ENCODE assay signal across 6 cellular contexts in the genomic region with DNA sequence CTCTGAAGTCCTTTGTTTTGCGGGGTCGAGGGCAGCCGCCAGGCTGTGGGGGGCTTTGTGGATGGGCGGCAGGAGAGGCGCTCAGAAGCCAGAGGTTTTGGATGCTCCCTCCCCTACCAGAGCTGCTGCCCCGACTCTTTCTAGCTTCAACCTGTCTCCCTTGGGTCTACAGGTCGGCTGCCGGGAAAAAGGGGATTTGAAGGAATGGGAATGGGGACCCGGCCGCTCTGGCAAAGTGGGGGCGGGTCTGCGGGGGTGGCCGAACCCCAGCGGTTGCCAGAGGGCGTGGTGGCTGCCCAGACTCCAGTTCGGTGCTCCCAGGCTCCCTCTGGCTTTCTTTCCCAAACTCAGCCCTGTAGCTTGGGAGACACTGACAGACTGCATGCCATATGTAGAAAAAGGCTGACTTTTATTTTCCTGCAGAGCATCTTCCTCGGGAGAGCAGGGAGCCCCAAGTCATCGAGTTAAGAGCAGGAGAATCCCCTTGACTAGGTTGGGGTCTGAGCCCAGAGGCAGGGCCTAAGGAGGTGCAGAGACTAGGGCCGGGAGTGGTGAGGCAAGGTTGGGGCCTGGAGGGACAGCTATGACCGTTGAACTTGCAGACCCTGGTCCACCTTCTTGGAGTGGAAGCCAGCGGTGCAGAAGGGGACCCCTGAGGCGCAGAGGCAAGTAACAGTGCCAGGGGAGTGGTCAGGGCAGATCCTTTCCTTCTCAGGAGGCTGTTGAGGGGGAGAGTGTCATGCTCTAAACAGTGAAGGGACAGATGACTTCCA. TPM values are rescaled to one million over a fixed set of nuclear protein-coding genes. Genes with fewer than 3 reads are reported as not detected.
DNase-seq lines count a peak whose midpoint lies in the region; ATAC-seq, FAIRE-seq and TF ChIP-seq lines count a peak whose summit lies in the region.

No MANE protein-coding gene starts in this region.

- H3K9me3 ChIP-seq in CD8-positive, alpha-beta T cell (ENCODE audit: low read length), result no peaks in the 10 kb centered on the region
- H3K9me3 ChIP-seq in hepatocyte (ENCODE audit: low read depth) (no peaks in the 10 kb centered on the region), upper lobe of left lung (no peaks in the 10 kb centered on the region)

- peaks cover 52% of the 10 kb centered on the region for H3K4me1 Mint-ChIP-seq in CD8-positive, alpha-beta T cell (ENCODE audit: low read depth)

- H3K27me3 ChIP-seq in CD8-positive, alpha-beta T cell (ENCODE audit: insufficient read depth, low read length), result no peaks in the 10 kb centered on the region
- H3K27me3 ChIP-seq in hepatocyte (no peaks in the 10 kb centered on the region), upper lobe of left lung (no peaks in the 10 kb centered on the region)

- TF ChIP-seq EP300 in upper lobe of left lung (IDR thresholded peaks at IDR 0.05), result no peak

- ATAC-seq in CD8-positive, alpha-beta T cell, result no peak
- ATAC-seq in upper lobe of left lung (ENCODE audit: low FRiP score in 2 of 2) (no peak), HG03354 (IDR thresholded peaks at IDR 0.05; ENCODE audit: poor library complexity, severe bottlenecking, unreplicated experiment) (no peak)

- H3K36me3 Mint-ChIP-seq in CD8-positive, alpha-beta T cell, result peaks cover 37% of the 10 kb centered on the region

- peak overlapping the region; percentile 86 for H2AFZ ChIP-seq in hepatocyte

- CTCF ChIA-PET in CD8-positive, alpha-beta T cell (lab: Charles Lee), result interaction anchor here (0.9 to 6.7 kb wide), 8 partner anchors 9 to 47 kb away, joined by 3 to 39 read pairs (median 4); a partner anchor contains a TSS

- H3K9me2 ChIP-seq in hepatocyte (replicated peaks; ENCODE audit: insufficient read depth), result no peaks in the 10 kb centered on the region

- peaks cover 53% of the 10 kb centered on the region for H3K79me2 ChIP-seq in hepatocyte

- no peaks in the 10 kb centered on the region for H3K9me3 Mint-ChIP-seq in CD8-positive, alpha-beta T cell

- no peak for TF ChIP-seq CTCF in CD8-positive, alpha-beta T cell (IDR thresholded peaks at IDR 0.05)
- peak; percentile 22 for TF ChIP-seq CTCF in hepatocyte (IDR thresholded peaks at IDR 0.05; ENCODE audit: poor library complexity)
- TF ChIP-seq CTCF in upper lobe of left lung (IDR thresholded peaks at IDR 0.05), result peak in 1 of 6 experiments; percentile 4

- peak overlapping the region; percentile 99 for H3K4me3 Mint-ChIP-seq in CD8-positive, alpha-beta T cell

- no peaks in the 10 kb centered on the region for H3K36me3 ChIP-seq in CD8-positive, alpha-beta T cell (ENCODE audit: insufficient read depth, low read length)
- H3K36me3 ChIP-seq in hepatocyte (replicated peaks; ENCODE audit: insufficient read depth, low read depth), result no peaks in the 10 kb centered on the region
- no peaks in the 10 kb centered on the region for H3K36me3 ChIP-seq in upper lobe of left lung

- DNase-seq in CD8-positive, alpha-beta T cell, result no peak
- DNase-seq in RPMI7951 (ENCODE audit: low read depth), result peak; percentile 46
- DNase-seq in hepatocyte (ENCODE audit: low spot score), result peak; percentile 63
- DNase-seq in upper lobe of left lung, result no peak
- DNase-seq in HTR-8/SVneo (ENCODE audit: insufficient read length, low spot score), result no peak

- TF ChIP-seq POLR2A in upper lobe of left lung (IDR thresholded peaks at IDR 0.05), result peak in 1 of 4 donors; percentile 71

- intact Hi-C loops in CD8-positive, alpha-beta T cell (cut with DNase I, micrococcal nuclease), result loop anchor here (10.0 kb wide), 2 partner anchors 217 to 807 kb away; a partner anchor contains a TSS

- H3K27ac Mint-ChIP-seq in CD8-positive, alpha-beta T cell, result peak overlapping the region; percentile 95

- 30% methylated on average over 16 of the region's 22 CpGs for WGBS in hepatocyte (ENCODE audit: low lambda C conversion rate, missing lambda C conversion rate)
- 28 to 32% methylated on average over 6 to 20 of the region's 22 CpGs for WGBS in upper lobe of left lung, 2 donors

- H3K4me3 ChIP-seq in CD8-positive, alpha-beta T cell (ENCODE audit: low read depth, low read length), result peak overlapping the region; percentile 86
- H3K4me3 ChIP-seq in hepatocyte, result peak overlapping the region; percentile 94
- peak overlapping the region; percentile 70 to 87 (median 80) for H3K4me3 ChIP-seq in upper lobe of left lung

- H3K27ac ChIP-seq in CD8-positive, alpha-beta T cell (ENCODE audit: low read depth, low read length), result peak overlapping the region; percentile 75
- H3K27ac ChIP-seq in hepatocyte (peak overlapping the region; percentile 98), upper lobe of left lung (peak overlapping the region; percentile 99 to 100 (median 99))

- no peak for FAIRE-seq in HTR-8/SVneo (lab: Jason Lieb, UNC)

- POLR2A ChIA-PET in CD8-positive, alpha-beta T cell (lab: Charles Lee), result interaction anchor here (0.8 to 2.6 kb wide), 6 partner anchors 9 to 72 kb away, joined by 3 to 17 read pairs (median 6); a partner anchor contains a TSS

- H3K4me1 ChIP-seq in CD8-positive, alpha-beta T cell (ENCODE audit: insufficient read depth, low read length), result peaks cover 31% of the 10 kb centered on the region
- H3K4me1 ChIP-seq in hepatocyte (ENCODE audit: insufficient read depth), result peaks cover 35% of the 10 kb centered on the region
- H3K4me1 ChIP-seq in upper lobe of left lung, result peaks cover 32 to 45% (median 41%) of the 10 kb centered on the region in 4 donors

- H3K27me3 Mint-ChIP-seq in CD8-positive, alpha-beta T cell (ENCODE audit: low read depth), result no peaks in the 10 kb centered on the region

- H4K20me1 ChIP-seq in hepatocyte (ENCODE audit: insufficient read depth, poor library complexity, severe bottlenecking), result peaks cover 4% of the 10 kb centered on the region

- peak overlapping the region; percentile 93 for H3K4me2 ChIP-seq in hepatocyte

RNA-seq across cellular contexts. Expression of a gene that starts 1.4 kb away (rescaled TPM):
- 10 to 100 TPM; 24.1 to 26.0 TPM for total RNA-seq in CD8-positive, alpha-beta T cell
- 77.4 and 83.9 TPM in 2 replicates for total RNA-seq in RPMI7951 (2014; rRNA removed; shearing (Covaris generic))
- total RNA-seq in hepatocyte (12.0 and 13.2 TPM in 2 replicates), upper lobe of left lung (100 to 1,000 TPM in 1 of 6 donors, 10 to 100 TPM in 5; 23.5 to 103 (median 60.8) TPM)
- polyA plus RNA-seq in hepatocyte, result 11.3 and 11.7 TPM in 2 replicates

RNA-seq across cellular contexts. Expression of a gene that starts 2.9 kb away (rescaled TPM):
- 1 to 10 TPM; 1.5 to 2.0 TPM for total RNA-seq in CD8-positive, alpha-beta T cell
- 18.2 and 29.2 TPM in 2 replicates for total RNA-seq in RPMI7951 (2014; rRNA removed; shearing (Covaris generic))
- total RNA-seq in hepatocyte, result 7.2 and 7.8 TPM in 2 replicates
- 17.2 and 21.0 TPM in 2 replicates for polyA plus RNA-seq in hepatocyte
- total RNA-seq in upper lobe of left lung, result 10 to 100 TPM in 1 of 6 donors, 1 to 10 TPM in 5; 3.3 to 13.4 (median 7.2) TPM

RNA-seq across cellular contexts. Expression of a gene that starts 15.0 kb away (rescaled TPM):
- 10 to 100 TPM; 15.8 to 17.9 TPM for total RNA-seq in CD8-positive, alpha-beta T cell
- 32.2 and 36.8 TPM in 2 replicates for total RNA-seq in RPMI7951 (2014; rRNA removed; shearing (Covaris generic))
- 18.2 and 19.4 TPM in 2 replicates for total RNA-seq in hepatocyte
- 28.4 and 31.4 TPM in 2 replicates for polyA plus RNA-seq in hepatocyte
- 10 to 100 TPM; 28.1 to 60.8 (median 31.8) TPM for total RNA-seq in upper lobe of left lung

RNA-seq across cellular contexts. Expression of a gene that starts 29.2 kb away (rescaled TPM):
- total RNA-seq in CD8-positive, alpha-beta T cell, result 10 to 100 TPM; 38.9 to 48.8 TPM
- 6.4 and 13.6 TPM in 2 replicates for total RNA-seq in RPMI7951 (2014; rRNA removed; shearing (Covaris generic))
- total RNA-seq in hepatocyte (3.3 and 8.7 TPM in 2 replicates), upper lobe of left lung (10 to 100 TPM; 13.5 to 33.5 (median 24.2) TPM)
- polyA plus RNA-seq in hepatocyte, result 9.8 and 9.9 TPM in 2 replicates

RNA-seq across cellular contexts. Expression of a gene that starts 32.3 kb away (rescaled TPM):
- 10 to 100 TPM; 61.3 to 63.1 TPM for total RNA-seq in CD8-positive, alpha-beta T cell
- 1,269 and 1,837 TPM in 2 replicates for total RNA-seq in RPMI7951 (2014; rRNA removed; shearing (Covaris generic))
- total RNA-seq in hepatocyte (460 and 470 TPM in 2 replicates), upper lobe of left lung (100 to 1,000 TPM in 4 of 6 donors, 10 to 100 TPM in 2; 71.2 to 347 (median 149) TPM)
- polyA plus RNA-seq in hepatocyte, result 414 and 433 TPM in 2 replicates

Comparison
In these comparisons a context has a peak if more than half of its experiments do, and no peak if none do; other contexts are left out.
1. DNase-seq: peak in RPMI7951 (single experiment) and hepatocyte (single experiment); none in CD8-positive, alpha-beta T cell (0 of 7), upper lobe of left lung (0 of 2) and HTR-8/SVneo (single experiment).
2. Peak in every context shown above with its lines, with median percentiles within 50 percentile points of each other: H3K27ac ChIP-seq and H3K4me3 ChIP-seq.